Comparison of ENCODE assay signal across 9 cellular contexts in the genomic region with DNA sequence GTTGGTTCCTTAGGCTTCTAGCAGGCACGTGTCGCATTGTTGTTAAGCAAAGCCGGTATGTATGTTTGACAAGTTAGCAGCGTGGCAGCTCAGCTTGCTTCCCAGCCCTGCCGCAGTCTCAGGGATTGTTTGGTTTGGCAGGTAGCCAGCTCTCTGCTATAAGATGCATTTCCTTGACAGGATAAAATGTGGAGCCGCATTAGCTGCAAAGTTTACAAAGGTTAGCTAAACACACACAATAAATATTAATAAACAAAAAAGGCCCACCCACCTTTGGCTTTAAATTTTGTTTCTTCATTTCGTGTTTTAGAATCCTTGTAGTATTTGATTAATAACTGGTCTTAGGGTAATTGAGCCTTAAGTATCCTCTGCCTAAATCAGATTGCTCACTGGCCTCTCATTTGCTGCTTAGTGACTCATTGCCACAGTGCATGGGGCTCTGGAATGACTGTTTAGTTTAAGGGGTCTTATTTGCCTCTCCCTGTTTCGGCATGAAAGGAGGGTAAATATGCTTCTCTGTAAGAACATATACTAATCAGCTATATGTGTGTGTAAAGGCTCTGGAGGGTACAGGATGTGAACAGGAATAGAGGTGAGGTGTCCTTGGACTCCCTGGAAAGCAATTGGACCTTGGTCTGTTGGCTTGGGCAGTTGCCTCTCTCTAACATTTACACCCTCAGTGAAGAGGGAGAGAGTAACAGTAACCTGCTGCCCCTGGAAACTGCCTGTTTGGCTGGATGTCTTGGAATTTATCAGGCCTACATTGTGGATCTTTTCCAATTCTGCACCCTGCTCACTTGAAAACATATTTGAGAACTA.
A peak's percentile ranks its signal among the peaks of the same experiment; 100 is the strongest.
DNase-seq lines count a peak whose midpoint lies in the region; ATAC-seq and TF ChIP-seq lines count a peak whose summit lies in the region.
"Had no signal": no experiment of that assay in that cellular context is flagged by ENCODE, and none has a peak within 500 bp of the region (broad histone marks: within the 10 kb centered on the region; RNA-seq: fewer than 3 reads in every experiment).

No MANE protein-coding gene starts in this region.

- H3K36me3 Mint-ChIP-seq in endodermal cell (ENCODE audit: low read depth): no peaks in the 10 kb centered on the region

- CTCF ChIA-PET in HEK293 (lab: Yijun Ruan, JAX): interaction anchor here (0.5 to 9.7 kb wide), 7 partner anchors 20 to 881 kb away, joined by 3 to 117 read pairs (median 4); no protein-coding TSS in a partner anchor

- H3K27ac ChIP-seq in HEK293 (ENCODE audit: extremely low read depth, low read depth, low read length) (peak overlapping the region; percentile 51), endodermal cell (ENCODE audit: low read depth, low read length) (no peak overlapping the region)

- H3K9ac ChIP-seq in endodermal cell (ENCODE audit: extremely low read depth, low read length, poor library complexity, severe bottlenecking): no peak overlapping the region

- no peaks in the 10 kb centered on the region for H3K36me3 ChIP-seq in HEK293 (ENCODE audit: control insufficient read depth in 2 of 2, insufficient read depth in 1 of 2, low read length in 2 of 2)
- no peaks in the 10 kb centered on the region for H3K36me3 ChIP-seq in endodermal cell (ENCODE audit: control insufficient read depth, insufficient read depth, low read length)

- no peaks in the 10 kb centered on the region for H3K9me3 ChIP-seq in HEK293 (ENCODE audit: control insufficient read depth, insufficient read depth, low read depth, low read length)
- no peaks in the 10 kb centered on the region for H3K9me3 ChIP-seq in endodermal cell (ENCODE audit: control insufficient read depth, low read length)

- H3K4me1 ChIP-seq in HEK293 (ENCODE audit: control insufficient read depth, insufficient read depth, low read length) (peaks cover 27% of the 10 kb centered on the region), endodermal cell (ENCODE audit: control insufficient read depth, insufficient read depth, low read length) (peaks cover 2% of the 10 kb centered on the region)

- TF ChIP-seq CTCF in HEK293 (tag by site-specific recombination; IDR thresholded peaks at IDR 0.05) (no peak), endodermal cell (conservative IDR thresholded peaks at IDR 0.05) (no peak)

- DNase-seq in NCI-H524 treated with DMSO at 0.1 percent for 48 hours (lab: John Stamatoyannopoulos, UW): peak; percentile 90
- no peak for DNase-seq in endodermal cell
- DNase-seq in pulmonary artery endothelial cell (ENCODE audit: low read depth, low spot score): peak; percentile 88
- DNase-seq in RPMI8226: no peak
- no peak for DNase-seq in stimulated activated naive CD8-positive, alpha-beta T cell treated with anti-CD3 and anti-CD28 coated beads, Interleukin-15, Interleukin-2, amounts not matched to agents 100 U/mL and 50 U/mL, for 24 hours
- DNase-seq in putamen (ENCODE audit: low spot score): no peak
- DNase-seq: H9 had no signal

- peak overlapping the region; percentile 40 for H3K27ac Mint-ChIP-seq in endodermal cell

- 61 to 79% methylated on average over 3 to 8 of the region's 8 CpGs for WGBS in endodermal cell (ENCODE audit: insufficient coverage in 1 of 2, insufficient read length in 1 of 2), 2 experiments

- ATAC-seq in stimulated activated naive CD8-positive, alpha-beta T cell treated with anti-CD3 and anti-CD28 coated beads, Interleukin-15, Interleukin-2, amounts not matched to agents 100 U/mL and 50 U/mL, for 24 hours: no peak
- ATAC-seq in GM21390 (IDR thresholded peaks at IDR 0.05; ENCODE audit: unreplicated experiment): no peak

- peaks cover 17% of the 10 kb centered on the region for H3K4me1 Mint-ChIP-seq in endodermal cell

- H3K4me3 ChIP-seq in HEK293 (ENCODE audit: low read depth, low read length) (no peak overlapping the region), endodermal cell (ENCODE audit: low read length) (no peak overlapping the region)

- no peaks in the 10 kb centered on the region for H3K27me3 Mint-ChIP-seq in endodermal cell (ENCODE audit: insufficient read depth)

- no peaks in the 10 kb centered on the region for H3K27me3 ChIP-seq in endodermal cell (ENCODE audit: control insufficient read depth, insufficient read depth, low read length, poor library complexity, severe bottlenecking)

- no peak overlapping the region for H3K4me3 Mint-ChIP-seq in endodermal cell
- H3K4me3 Mint-ChIP-seq: H9 had no signal

- POLR2A ChIA-PET in HEK293 (lab: Yijun Ruan, JAX): interaction anchor here (0.6 to 2.0 kb wide), 5 partner anchors 20 to 988 kb away, joined by 3 to 6 read pairs (median 5); a partner anchor contains a TSS

- no peaks in the 10 kb centered on the region for H3K9me3 Mint-ChIP-seq in endodermal cell
- H3K9me3 Mint-ChIP-seq: H9 had no signal

TF ChIP-seq in HEK293, 187 proteins besides CTCF, POLR2A, EP300 and RAD21 (continues in another document):
- peak; percentile 66; the same call in 1 of the 2 replicates for TF ChIP-seq ZNF830 (tag by site-specific recombination; IDR thresholded peaks at IDR 0.05; ENCODE audit: low read depth)
- TF ChIP-seq ZNF274 (IDR thresholded peaks at IDR 0.05; ENCODE audit: low read length): no peak
- TF ChIP-seq ZNF274 (tag by site-specific recombination; IDR thresholded peaks at IDR 0.05; ENCODE audit: borderline replicate concordance): no peak
- TF ChIP-seq ZNF48 (tag by site-specific recombination; IDR thresholded peaks at IDR 0.05): no peak
- no peak for TF ChIP-seq ZNF266 (tag by site-specific recombination; IDR thresholded peaks at IDR 0.05; ENCODE audit: low read depth)
- peak; percentile 13; the same call in 1 of the 2 replicates for TF ChIP-seq ZNF76 (tag by site-specific recombination; IDR thresholded peaks at IDR 0.05; ENCODE audit: borderline replicate concordance, low read depth)
- peak; percentile 88 for TF ChIP-seq OSR2 (tag by site-specific recombination; IDR thresholded peaks at IDR 0.05)
- TF ChIP-seq ZNF514 (tag by site-specific recombination; IDR thresholded peaks at IDR 0.05): no peak
- 0 out of 2 replicates have a peak, but pooled peaks have one; percentile 23 for TF ChIP-seq ZNF221 (tag by site-specific recombination; IDR thresholded peaks at IDR 0.05; ENCODE audit: borderline replicate concordance)
- peak; percentile 57; the same call in 1 of the 2 replicates for TF ChIP-seq ZSCAN30 (tag by site-specific recombination; IDR thresholded peaks at IDR 0.05)
- TF ChIP-seq, protein P1, sequence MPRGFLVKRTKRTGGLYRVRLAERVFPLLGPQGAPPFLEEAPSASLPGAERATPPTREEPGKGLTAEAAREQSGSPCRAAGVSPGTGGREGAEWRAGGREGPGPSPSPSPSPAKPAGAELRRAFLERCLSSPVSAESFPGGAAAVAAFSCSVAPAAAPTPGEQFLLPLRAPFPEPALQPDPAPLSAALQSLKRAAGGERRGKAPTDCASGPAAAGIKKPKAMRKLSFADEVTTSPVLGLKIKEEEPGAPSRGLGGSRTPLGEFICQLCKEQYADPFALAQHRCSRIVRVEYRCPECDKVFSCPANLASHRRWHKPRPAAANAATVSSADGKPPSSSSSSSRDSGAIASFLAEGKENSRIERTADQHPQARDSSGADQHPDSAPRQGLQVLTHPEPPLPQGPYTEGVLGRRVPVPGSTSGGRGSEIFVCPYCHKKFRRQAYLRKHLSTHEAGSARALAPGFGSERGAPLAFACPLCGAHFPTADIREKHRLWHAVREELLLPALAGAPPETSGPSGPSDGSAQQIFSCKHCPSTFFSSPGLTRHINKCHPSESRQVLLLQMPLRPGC (tag by site-specific recombination; IDR thresholded peaks at IDR 0.05): peak; percentile 69
- TF ChIP-seq KLF10 (tag by site-specific recombination; IDR thresholded peaks at IDR 0.05): peak; percentile 71
- peak; percentile 42; the same call in 1 of the 2 replicates for TF ChIP-seq ZFP69B (tag by site-specific recombination; IDR thresholded peaks at IDR 0.05)
- TF ChIP-seq, protein P2, sequence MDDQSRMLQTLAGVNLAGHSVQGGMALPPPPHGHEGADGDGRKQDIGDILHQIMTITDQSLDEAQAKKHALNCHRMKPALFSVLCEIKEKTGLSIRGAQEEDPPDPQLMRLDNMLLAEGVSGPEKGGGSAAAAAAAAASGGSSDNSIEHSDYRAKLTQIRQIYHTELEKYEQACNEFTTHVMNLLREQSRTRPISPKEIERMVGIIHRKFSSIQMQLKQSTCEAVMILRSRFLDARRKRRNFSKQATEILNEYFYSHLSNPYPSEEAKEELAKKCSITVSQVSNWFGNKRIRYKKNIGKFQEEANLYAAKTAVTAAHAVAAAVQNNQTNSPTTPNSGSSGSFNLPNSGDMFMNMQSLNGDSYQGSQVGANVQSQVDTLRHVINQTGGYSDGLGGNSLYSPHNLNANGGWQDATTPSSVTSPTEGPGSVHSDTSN (CRISPR knock-in tag; IDR thresholded peaks at IDR 0.05): no peak
- no peak for TF ChIP-seq ZNF785 (tag by site-specific recombination; IDR thresholded peaks at IDR 0.05)
- no peak for TF ChIP-seq GLI4 (tag by site-specific recombination; IDR thresholded peaks at IDR 0.05)
- TF ChIP-seq, protein P3, sequence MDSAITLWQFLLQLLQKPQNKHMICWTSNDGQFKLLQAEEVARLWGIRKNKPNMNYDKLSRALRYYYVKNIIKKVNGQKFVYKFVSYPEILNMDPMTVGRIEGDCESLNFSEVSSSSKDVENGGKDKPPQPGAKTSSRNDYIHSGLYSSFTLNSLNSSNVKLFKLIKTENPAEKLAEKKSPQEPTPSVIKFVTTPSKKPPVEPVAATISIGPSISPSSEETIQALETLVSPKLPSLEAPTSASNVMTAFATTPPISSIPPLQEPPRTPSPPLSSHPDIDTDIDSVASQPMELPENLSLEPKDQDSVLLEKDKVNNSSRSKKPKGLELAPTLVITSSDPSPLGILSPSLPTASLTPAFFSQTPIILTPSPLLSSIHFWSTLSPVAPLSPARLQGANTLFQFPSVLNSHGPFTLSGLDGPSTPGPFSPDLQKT (IDR thresholded peaks at IDR 0.05; ENCODE audit: borderline replicate concordance, low read depth, low read length): no peak
- TF ChIP-seq ZNF416 (tag by site-specific recombination; IDR thresholded peaks at IDR 0.05): no peak
- no peak for TF ChIP-seq ZNF423 (tag by site-specific recombination; IDR thresholded peaks at IDR 0.05)
- 0 out of 2 replicates have a peak, but pooled peaks have one; percentile 30 for TF ChIP-seq TCF7L2 (IDR thresholded peaks at IDR 0.05; ENCODE audit: borderline replicate concordance, low read depth, low read length)
- peak; percentile 70; the same call in 1 of the 2 replicates for TF ChIP-seq ZNF214 (tag by site-specific recombination; IDR thresholded peaks at IDR 0.05; ENCODE audit: borderline replicate concordance)
- no peak for TF ChIP-seq ZFP3 (tag by site-specific recombination; IDR thresholded peaks at IDR 0.05; ENCODE audit: low read depth)
- TF ChIP-seq KLF16 (tag by site-specific recombination; IDR thresholded peaks at IDR 0.05): no peak

Comparison
In these comparisons a context has a peak if more than half of its experiments do, and no peak if none do; other contexts are left out.
1. DNase-seq: peak in NCI-H524 treated with DMSO at 0.1 percent for 48 hours (single experiment) and pulmonary artery endothelial cell (single experiment); none in endodermal cell (single experiment), RPMI8226 (single experiment), stimulated activated naive CD8-positive, alpha-beta T cell treated with anti-CD3 and anti-CD28 coated beads, Interleukin-15, Interleukin-2, amounts not matched to agents 100 U/mL and 50 U/mL, for 24 hours (single experiment) and putamen (single experiment).